23 cellular contexts compared by ENCODE assay signal in the genomic region with DNA sequence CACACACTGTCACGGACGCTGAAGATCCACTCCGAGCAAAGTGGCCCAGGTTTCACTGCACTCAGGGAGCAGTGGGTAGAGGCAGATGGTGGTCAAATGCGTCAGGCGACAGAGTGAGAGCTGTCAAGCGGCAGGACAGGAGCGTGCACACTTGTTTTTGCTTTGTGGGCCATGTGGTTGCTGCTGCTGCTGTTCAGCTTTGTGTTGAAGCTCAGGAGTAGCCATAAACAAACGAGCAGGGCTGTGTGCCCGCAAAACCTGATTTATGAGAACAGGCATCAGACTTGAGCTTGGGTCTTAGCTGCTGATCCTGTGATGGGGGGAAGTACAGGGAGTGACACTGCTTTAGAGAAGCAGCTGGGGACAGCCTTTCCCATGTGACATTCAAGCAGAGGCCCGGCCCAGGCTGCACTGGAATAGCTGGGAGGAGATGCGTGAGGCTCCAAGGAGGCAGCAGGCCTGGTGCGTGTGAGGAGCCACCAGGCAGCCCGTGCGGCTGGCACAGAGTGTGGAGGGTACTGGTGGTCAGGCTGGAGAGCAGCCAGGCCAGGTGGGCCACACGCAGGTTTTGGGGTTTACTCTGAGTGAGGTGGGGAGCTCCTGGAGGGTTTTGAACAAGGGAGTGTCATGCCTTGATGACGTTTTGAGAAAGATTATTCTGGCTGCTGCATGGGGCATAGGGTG. TPM values are rescaled to one million over a fixed set of nuclear protein-coding genes. Genes with fewer than 3 reads are reported as not detected.
DNase-seq lines count a peak whose midpoint lies in the region; ATAC-seq, FAIRE-seq and TF ChIP-seq lines count a peak whose summit lies in the region.
"Had no signal": no experiment of that assay in that cellular context is flagged by ENCODE, and none has a peak within 500 bp of the region (broad histone marks: within the 10 kb centered on the region; RNA-seq: fewer than 3 reads in every experiment).

No MANE protein-coding gene starts in this region.

- no peak overlapping the region for H3K56ac ChIP-seq in H1 (replicated peaks; ENCODE audit: insufficient read length, low read depth, low read length)

- peak overlapping the region; percentile 22; the same call in 1 of the 2 replicates for H2AFZ ChIP-seq in H1 (ENCODE audit: low read length)
- H2AFZ ChIP-seq in HepG2 (ENCODE audit: low read length), result no peak overlapping the region
- H2AFZ ChIP-seq in smooth muscle cell (ENCODE audit: low read depth), result peak overlapping the region; percentile 8
- no peak overlapping the region for H2AFZ ChIP-seq in mesenchymal stem cell (ENCODE audit: low read depth, low read length)
- H2AFZ ChIP-seq: GM23248 had no signal

- intact Hi-C loops in HepG2 (cut with micrococcal nuclease; ENCODE audit: unreplicated experiment), result no loop called here
- intact Hi-C loops in CD4-positive, alpha-beta T cell (cut with DNase I, micrococcal nuclease), result no loop called here

- POLR2A ChIA-PET in H1 (lab: Charles Lee; ENCODE audit: partially characterized antibody) (no interaction called here), HepG2 (lab: Yijun Ruan, JAX) (no interaction called here)
- POLR2A ChIA-PET in CD4-positive, alpha-beta T cell (lab: Charles Lee), result no interaction called here

- H4K5ac ChIP-seq in H1 (ENCODE audit: insufficient read length, low read depth, low read length), result no peak overlapping the region

- FAIRE-seq in H1 (lab: Jason Lieb, UNC), result no peak
- FAIRE-seq in HepG2 (lab: Jason Lieb, UNC), result no peak
- FAIRE-seq: A549, D721Med, G401.6, GM12891 had no signal

- no peaks in the 10 kb centered on the region for H3K79me1 ChIP-seq in H1 (ENCODE audit: low read depth, low read length)
- no peaks in the 10 kb centered on the region for H3K79me1 ChIP-seq in mesenchymal stem cell (replicated peaks; ENCODE audit: low read length, poor library complexity, severe bottlenecking)

- in situ Hi-C loops in HepG2 (cut with HindIII; ENCODE audit: extremely low pct_ligation_motif_present, low pct_unique_long_range_greater_than_20kb), result no loop called here

- H3K27ac ChIP-seq in VCaP, result peak overlapping the region; percentile 47
- no peak overlapping the region for H3K27ac ChIP-seq in H1 (ENCODE audit: low read depth, low read length)
- no peak overlapping the region for H3K27ac ChIP-seq in HepG2 (ENCODE audit: extremely low read length, insufficient read depth, low read length)
- H3K27ac ChIP-seq in smooth muscle cell (ENCODE audit: low read depth), result no peak overlapping the region
- H3K27ac ChIP-seq in CD4-positive, alpha-beta T cell (ENCODE audit: low read depth, low read length), result no peak overlapping the region
- H3K27ac ChIP-seq in mesenchymal stem cell (ENCODE audit: low read length, poor library complexity, severe bottlenecking), result no peak overlapping the region
- H3K27ac ChIP-seq: A549, C4-2B, GM23248 had no signal

- H3K79me2 ChIP-seq in H1 (ENCODE audit: control insufficient read depth in 1 of 2, insufficient read depth in 2 of 2, low read length in 2 of 2) (no peaks in the 10 kb centered on the region), HepG2 (ENCODE audit: insufficient read depth, low read length) (no peaks in the 10 kb centered on the region), smooth muscle cell (ENCODE audit: low read depth) (no peaks in the 10 kb centered on the region)

- H3K27me3 ChIP-seq in H1 (replicated peaks in 1 of 4; ENCODE audit: control insufficient read depth in 3 of 4, extremely low read depth in 1 of 4, insufficient read depth in 3 of 4, low read length in 3 of 4), result no peaks in the 10 kb centered on the region
- peaks cover 7 to 44% of the 10 kb centered on the region in 2 experiments; a peak in 4 of 5 replicates for H3K27me3 ChIP-seq in HepG2 (ENCODE audit: control insufficient read depth in 1 of 2, insufficient read depth in 2 of 2, low read length in 2 of 2)
- H3K27me3 ChIP-seq in smooth muscle cell (ENCODE audit: low read depth), result peaks cover 9% of the 10 kb centered on the region
- H3K27me3 ChIP-seq in CD4-positive, alpha-beta T cell (ENCODE audit: control insufficient read depth, insufficient read depth, low read length), result no peaks in the 10 kb centered on the region
- H3K27me3 ChIP-seq in mesenchymal stem cell (ENCODE audit: control insufficient read depth in 1 of 2, insufficient read depth in 1 of 2, low read length in 2 of 2), result peaks cover 0 to 51% of the 10 kb centered on the region in 2 experiments
- H3K27me3 ChIP-seq: BE2C had no signal

- H2BK15ac ChIP-seq in H1 (ENCODE audit: low read length) (no peak overlapping the region), mesenchymal stem cell (ENCODE audit: low read depth, poor library complexity, severe bottlenecking) (no peak overlapping the region)

- 0 out of 4 replicates have a peak, but pooled peaks cover 0 to 4% of the 10 kb centered on the region in 2 experiments for H3K9me3 ChIP-seq in H1 (ENCODE audit: insufficient read depth in 2 of 2, low read depth in 1 of 2, low read length in 1 of 2)
- no peaks in the 10 kb centered on the region for H3K9me3 ChIP-seq in HepG2 (ENCODE audit: low read length)
- no peaks in the 10 kb centered on the region for H3K9me3 ChIP-seq in smooth muscle cell (replicated peaks; ENCODE audit: low read depth)
- no peaks in the 10 kb centered on the region for H3K9me3 ChIP-seq in CD4-positive, alpha-beta T cell (ENCODE audit: control insufficient read depth, low read length)
- H3K9me3 ChIP-seq in mesenchymal stem cell (ENCODE audit: control insufficient read depth, low read length), result no peaks in the 10 kb centered on the region
- H3K9me3 ChIP-seq: A549, BE2C had no signal

- CTCF ChIA-PET in H1 (lab: Charles Lee; ENCODE audit: partially characterized antibody) (interaction anchor here (1.1 to 1.2 kb wide), 2 partner anchors 40 to 74 kb away, joined by 3 read pairs; no protein-coding TSS in a partner anchor), HepG2 (lab: Yijun Ruan, JAX; ENCODE audit: low intra/inter-chr PET ratio, low total read pairs) (no interaction called here)
- CTCF ChIA-PET in CD4-positive, alpha-beta T cell (lab: Charles Lee), result interaction anchor here (0.6 kb wide), 1 partner anchor 1389 kb away, joined by 4 read pairs; no protein-coding TSS in a partner anchor

- H3K36me3 Mint-ChIP-seq in CD4-positive, alpha-beta T cell (ENCODE audit: low read depth), result no peaks in the 10 kb centered on the region
- H3K36me3 Mint-ChIP-seq: CD8-positive, alpha-beta T cell had no signal

- no peak for DNase-seq in H1 (ENCODE audit: low read depth in 1 of 2, low spot score in 2 of 2)
- DNase-seq in HepG2 (ENCODE audit: low spot score), result no peak
- DNase-seq in smooth muscle cell (lab: John Stamatoyannopoulos, UW; ENCODE audit: unreplicated experiment), result no peak
- no peak for DNase-seq in CD4-positive, alpha-beta T cell
- no peak for DNase-seq in dedifferentiated amniotic fluid mesenchymal stem cell (ENCODE audit: extremely low spot score)
- DNase-seq in effector CD8-positive, alpha-beta T cell (lab: John Stamatoyannopoulos, UW), result no peak
- no peak for DNase-seq in mesenchymal stem cell
- DNase-seq: BE2C; CD8-positive, alpha-beta T cell; COR-L47; DMS153; DMS79 treated with DMSO at 0.1 percent for 48 hours; EL; GM23248; H7 had no signal

- no peak for TF ChIP-seq RAD21 in H1 (IDR thresholded peaks at IDR 0.05 in 1 of 2, conservative IDR thresholded peaks at IDR 0.05 in 1 of 2; ENCODE audit: low read depth in 2 of 2, low read length in 2 of 2)
- no peak for TF ChIP-seq RAD21 in HepG2 (CRISPR knock-in tag; IDR thresholded peaks at IDR 0.05)

- H2BK5ac ChIP-seq in H1 (ENCODE audit: low read depth, low read length), result no peak overlapping the region
- no peak overlapping the region for H2BK5ac ChIP-seq in mesenchymal stem cell (ENCODE audit: low read depth, low read length, poor library complexity, severe bottlenecking)

- no peak overlapping the region for H3K4ac ChIP-seq in H1 (replicated peaks; ENCODE audit: insufficient read length, low read depth, low read length)
- no peak overlapping the region for H3K4ac ChIP-seq in mesenchymal stem cell (ENCODE audit: low read depth in 1 of 2, low read length in 2 of 2)

- no peaks in the 10 kb centered on the region for H3K4me1 Mint-ChIP-seq in CD4-positive, alpha-beta T cell (ENCODE audit: low read depth)

- H3K27ac Mint-ChIP-seq in CD4-positive, alpha-beta T cell, result no peak overlapping the region
- H3K27ac Mint-ChIP-seq: CD8-positive, alpha-beta T cell had no signal

- 91% methylated on average over 16 of the region's 16 CpGs; no CpG with 5 or more reads in 1 of the 2 experiments for WGBS in H1 (ENCODE audit: extremely low coverage in 1 of 2, insufficient coverage in 1 of 2, insufficient read length in 1 of 2, insufficient replicate concordance in 2 of 2, low coverage in 1 of 2, low lambda C conversion rate in 2 of 2, missing lambda C conversion rate in 1 of 2), 2 experiments
- 28% methylated on average over 15 of the region's 16 CpGs for WGBS in HepG2 (ENCODE audit: low lambda C conversion rate)
- 57% methylated on average over 16 of the region's 16 CpGs for WGBS in smooth muscle cell (ENCODE audit: low lambda C conversion rate)
- 69% methylated on average over 16 of the region's 16 CpGs for WGBS in mesenchymal stem cell

- H3K14ac ChIP-seq in H1 (ENCODE audit: insufficient read length), result no peak overlapping the region
- H3K14ac ChIP-seq in mesenchymal stem cell (ENCODE audit: low read length in 2 of 2), result no peak overlapping the region

- no peak overlapping the region for H4K91ac ChIP-seq in H1 (replicated peaks; ENCODE audit: insufficient read length, low read length)
- no peak overlapping the region for H4K91ac ChIP-seq in mesenchymal stem cell (ENCODE audit: low read length)

- H3K36me3 ChIP-seq in H1 (ENCODE audit: control insufficient read depth in 2 of 4, insufficient read depth in 4 of 4, low read length in 3 of 4), result no peaks in the 10 kb centered on the region
- H3K36me3 ChIP-seq in HepG2 (replicated peaks in 1 of 2; ENCODE audit: control insufficient read depth in 1 of 2, insufficient read depth in 2 of 2, low read length in 2 of 2), result no peaks in the 10 kb centered on the region
- H3K36me3 ChIP-seq in smooth muscle cell (ENCODE audit: low read depth), result no peaks in the 10 kb centered on the region
- H3K36me3 ChIP-seq in mesenchymal stem cell (ENCODE audit: control insufficient read depth in 1 of 2, insufficient read depth in 2 of 2, low read depth in 1 of 2, low read length in 2 of 2), result no peaks in the 10 kb centered on the region
- H3K36me3 ChIP-seq: BE2C had no signal

- H3K9ac ChIP-seq in H1 (replicated peaks in 1 of 4; ENCODE audit: extremely low read depth in 1 of 4, low read depth in 3 of 4, low read length in 3 of 4) (no peak overlapping the region), HepG2 (ENCODE audit: insufficient read depth, low read depth, low read length) (no peak overlapping the region), smooth muscle cell (ENCODE audit: low read depth) (no peak overlapping the region), mesenchymal stem cell (ENCODE audit: low read length) (no peak overlapping the region)
- H3K9ac ChIP-seq: GM23248 had no signal

- no peak for ATAC-seq in HepG2
- ATAC-seq in CD4-positive, alpha-beta T cell (ENCODE audit: poor library complexity), result no peak
- ATAC-seq: A549; CD8-positive, alpha-beta T cell had no signal

- H3K18ac ChIP-seq in H1 (ENCODE audit: extremely low read depth, low read length) (no peak overlapping the region), mesenchymal stem cell (ENCODE audit: low read depth in 1 of 2, low read length in 2 of 2) (no peak overlapping the region)

- H3K27me3 Mint-ChIP-seq in CD4-positive, alpha-beta T cell, result peaks cover 36% of the 10 kb centered on the region

- BruUV-seq in HepG2 (replicated peaks; lab: Mats Ljungman, UMichigan), result no TSS peak

- H3K4me3 ChIP-seq in H1 (ENCODE audit: extremely low read depth in 1 of 4, insufficient read depth in 2 of 4, low read depth in 3 of 4, low read length in 4 of 4) (no peak overlapping the region), HepG2 (replicated peaks in 1 of 3; ENCODE audit: insufficient read depth in 1 of 3, low read depth in 2 of 3, low read length in 3 of 3) (no peak overlapping the region), smooth muscle cell (no peak overlapping the region), mesenchymal stem cell (ENCODE audit: insufficient read depth in 1 of 2, low read depth in 1 of 2, low read length in 2 of 2) (no peak overlapping the region)
- H3K4me3 ChIP-seq: A549, GM23248 had no signal

- no peak for TF ChIP-seq EP300 in H1 (IDR thresholded peaks at IDR 0.05; ENCODE audit: borderline replicate concordance in 1 of 2, low read depth in 2 of 2, low read length in 2 of 2)
- TF ChIP-seq EP300 in HepG2 (IDR thresholded peaks at IDR 0.05; ENCODE audit: low read depth in 2 of 2, low read length in 2 of 2), result no peak
- no peak for TF ChIP-seq EP300 in HepG2 (CRISPR knock-in tag; IDR thresholded peaks at IDR 0.05; ENCODE audit: borderline replicate concordance)

- H3K23ac ChIP-seq in H1 (ENCODE audit: insufficient read length), result no peak overlapping the region
- no peak overlapping the region for H3K23ac ChIP-seq in mesenchymal stem cell (ENCODE audit: low read length in 2 of 2)

- no peak overlapping the region for H2BK20ac ChIP-seq in H1 (ENCODE audit: low read length)

- H3K9me3 Mint-ChIP-seq in CD4-positive, alpha-beta T cell, result no peaks in the 10 kb centered on the region
- H3K9me3 Mint-ChIP-seq: CD8-positive, alpha-beta T cell had no signal

- no peak overlapping the region for H2BK12ac ChIP-seq in H1 (ENCODE audit: low read depth, low read length)
- H2BK12ac ChIP-seq in mesenchymal stem cell (ENCODE audit: low read length in 2 of 2), result no peak overlapping the region

- TF ChIP-seq POLR2A in H1 (IDR thresholded peaks at IDR 0.05; ENCODE audit: control extremely low read depth in 1 of 2, low read depth in 2 of 2, low read length in 2 of 2) (no peak), HepG2 (IDR thresholded peaks at IDR 0.05; ENCODE audit: insufficient read depth in 1 of 2, low read depth in 2 of 2, low read length in 2 of 2) (no peak)

- no peak for TF ChIP-seq CTCF in VCaP (conservative IDR thresholded peaks at IDR 0.05)
- TF ChIP-seq CTCF in H1 (IDR thresholded peaks at IDR 0.05; ENCODE audit: control extremely low read depth in 1 of 3, insufficient read depth in 1 of 3, low read depth in 1 of 3, low read length in 3 of 3), result no peak
- no peak for TF ChIP-seq CTCF in HepG2 (CRISPR knock-in tag; IDR thresholded peaks at IDR 0.05)
- no peak for TF ChIP-seq CTCF in smooth muscle cell (IDR thresholded peaks at IDR 0.05; ENCODE audit: borderline replicate concordance, insufficient read depth, poor library complexity, severe bottlenecking)
- no peak for TF ChIP-seq CTCF in CD4-positive, alpha-beta T cell (IDR thresholded peaks at IDR 0.05)

- H3K4me1 ChIP-seq in H1 (replicated peaks in 1 of 4; ENCODE audit: control insufficient read depth in 3 of 4, insufficient read depth in 4 of 4, low read length in 3 of 4) (no peaks in the 10 kb centered on the region), HepG2 (ENCODE audit: insufficient read depth, low read length) (no peaks in the 10 kb centered on the region), smooth muscle cell (ENCODE audit: low read depth) (no peaks in the 10 kb centered on the region), mesenchymal stem cell (ENCODE audit: control insufficient read depth, insufficient read depth, low read depth, low read length) (no peaks in the 10 kb centered on the region)
- H3K4me1 ChIP-seq: A549, BE2C had no signal

- H4K20me1 ChIP-seq in H1 (replicated peaks in 1 of 2; ENCODE audit: control insufficient read depth in 1 of 2, insufficient read depth in 2 of 2, low read length in 2 of 2) (no peaks in the 10 kb centered on the region), HepG2 (ENCODE audit: insufficient read depth, low read length) (no peaks in the 10 kb centered on the region), smooth muscle cell (ENCODE audit: low read depth) (no peaks in the 10 kb centered on the region)

- H4K8ac ChIP-seq in H1 (ENCODE audit: extremely low read depth, insufficient read depth, low read length) (no peak overlapping the region), mesenchymal stem cell (ENCODE audit: low read length) (no peak overlapping the region)

- H3F3A ChIP-seq in smooth muscle cell (ENCODE audit: low read depth), result no peaks in the 10 kb centered on the region

- no peak overlapping the region for H3K4me3 Mint-ChIP-seq in CD4-positive, alpha-beta T cell
- H3K4me3 Mint-ChIP-seq: CD8-positive, alpha-beta T cell had no signal

- H2BK120ac ChIP-seq in H1 (replicated peaks; ENCODE audit: low read depth, low read length), result no peak overlapping the region
- no peak overlapping the region for H2BK120ac ChIP-seq in mesenchymal stem cell (ENCODE audit: low read depth, low read length)

- H2AK5ac ChIP-seq in H1 (ENCODE audit: low read depth, low read length) (no peak overlapping the region), mesenchymal stem cell (ENCODE audit: low read length, severe bottlenecking) (no peak overlapping the region)

- H3K4me2 ChIP-seq in H1 (ENCODE audit: insufficient read depth in 1 of 2, low read depth in 2 of 2, low read length in 2 of 2) (no peak overlapping the region), HepG2 (ENCODE audit: low read depth, low read length) (no peak overlapping the region), smooth muscle cell (no peak overlapping the region), mesenchymal stem cell (ENCODE audit: low read length, poor library complexity, severe bottlenecking) (no peak overlapping the region)
- H3K4me2 ChIP-seq: A549 had no signal

- no peaks in the 10 kb centered on the region for H3K23me2 ChIP-seq in H1 (ENCODE audit: low read depth, low read length)

RNA-seq across cellular contexts. Expression of a gene that starts 31.1 kb away (rescaled TPM):
- 0.34 and 0.46 TPM in 2 replicates for total RNA-seq in H1 (2021; fragmentation: NEBNext Ultra II Directional; extraction: Animal tissue kit (Norgen Biotek cat#: 25700))
- polyA plus RNA-seq in H1 (2011; rRNA removed) (0.59 and 0.89 TPM in 2 replicates), HepG2 (2011; rRNA removed) (not detected in 2 replicates), smooth muscle cell (0.47 and 1.2 TPM in 2 replicates)
- 0.79 TPM for polyA plus RNA-seq in H1 (2011; cell fraction: cytosol; rRNA removed)
- polyA plus RNA-seq in H1 (2011; cell fraction: nucleus; rRNA removed), result 6.4 TPM
- polyA plus RNA-seq in H1 (2012, experiment 1 of 2), result 0.22 to 1.6 TPM (median 1.0 TPM) in 4 replicates
- polyA plus RNA-seq in H1 (2012, experiment 2 of 2), result 0.21 TPM
- polyA plus RNA-seq in H1 (2013, experiment 1 of 2), result 0.36 TPM
- 0.06 TPM for polyA plus RNA-seq in H1 (2013, experiment 2 of 2)
- 0.32 and 1.2 TPM in 2 replicates for polyA minus RNA-seq in H1 (2011; rRNA and poly(A)+ RNA removed)
- 1.3 TPM for polyA minus RNA-seq in H1 (2011; cell fraction: cytosol; rRNA and poly(A)+ RNA removed)
- 2.8 TPM for polyA minus RNA-seq in H1 (2011; cell fraction: nucleus; rRNA and poly(A)+ RNA removed)
- total RNA-seq in HepG2 (2016; rRNA removed; fragmentation: Illumina TruSeq; extraction: Trizol) (not detected in 2 replicates), smooth muscle cell (0.18 and 0.49 TPM in 2 replicates)
- total RNA-seq in HepG2 (2016; cell fraction: cytosol; rRNA removed; fragmentation: Illumina TruSeq; extraction: Trizol; ENCODE audit: low read depth), result not detected in 2 replicates
- total RNA-seq in HepG2 (2016; cell fraction: insoluble cytoplasmic fraction; rRNA removed; fragmentation: Illumina TruSeq; extraction: Trizol), result not detected in 2 replicates
- not detected in 2 replicates for total RNA-seq in HepG2 (2016; cell fraction: membrane; rRNA removed; fragmentation: Illumina TruSeq; extraction: Trizol)
- not detected in 2 replicates for total RNA-seq in HepG2 (2016; cell fraction: nucleus; rRNA removed; fragmentation: Illumina TruSeq; extraction: Trizol)
- not detected in 2 replicates for polyA plus RNA-seq in HepG2 (2011; cell fraction: cytosol; rRNA removed)
- not detected in 2 replicates for polyA plus RNA-seq in HepG2 (2011; cell fraction: nucleus; rRNA removed)
- not detected in 2 replicates for polyA plus RNA-seq in HepG2 (2012)
- not detected in 2 replicates for polyA plus RNA-seq in HepG2 (2016; cell fraction: cytosol; fragmentation: Illumina TruSeq; extraction: Trizol; ENCODE audit: low read depth)
- polyA plus RNA-seq in HepG2 (2016; cell fraction: insoluble cytoplasmic fraction; fragmentation: Illumina TruSeq; extraction: Trizol; ENCODE audit: low read depth), result not detected in 2 replicates
- polyA plus RNA-seq in HepG2 (2016; cell fraction: membrane; fragmentation: Illumina TruSeq; extraction: Trizol; ENCODE audit: low read depth), result not detected in 2 replicates
- polyA plus RNA-seq in HepG2 (2016; cell fraction: nucleus; fragmentation: Illumina TruSeq; extraction: Trizol; ENCODE audit: insufficient read depth, low read depth), result not detected in 2 replicates
- polyA minus RNA-seq in HepG2 (2011; rRNA and poly(A)+ RNA removed; ENCODE audit: low replicate concordance), result 0.37 TPM in 1 of 2 replicates, not detected in the other
- polyA minus RNA-seq in HepG2 (2011; cell fraction: cytosol; rRNA and poly(A)+ RNA removed), result not detected in 2 replicates
- not detected in 2 replicates for polyA minus RNA-seq in HepG2 (2011; cell fraction: nucleus; rRNA and poly(A)+ RNA removed)
- total RNA-seq in CD4-positive, alpha-beta T cell, result not detected
- not detected for polyA plus RNA-seq in mesenchymal stem cell (2013, experiment 1 of 2)
- polyA plus RNA-seq in mesenchymal stem cell (2013, experiment 2 of 2), result not detected
- total RNA-seq: CD8-positive, alpha-beta T cell; GM23248; HT-29 had no signal
- polyA plus RNA-seq: A549, AG04450, GM23248 had no signal

Comparison
In these comparisons a context has a peak if more than half of its experiments do, and no peak if none do; other contexts are left out.
1. H2AFZ ChIP-seq: peak in H1 (single experiment) and smooth muscle cell (single experiment); none in HepG2 (single experiment) and mesenchymal stem cell (single experiment).